In the genomic region with DNA sequence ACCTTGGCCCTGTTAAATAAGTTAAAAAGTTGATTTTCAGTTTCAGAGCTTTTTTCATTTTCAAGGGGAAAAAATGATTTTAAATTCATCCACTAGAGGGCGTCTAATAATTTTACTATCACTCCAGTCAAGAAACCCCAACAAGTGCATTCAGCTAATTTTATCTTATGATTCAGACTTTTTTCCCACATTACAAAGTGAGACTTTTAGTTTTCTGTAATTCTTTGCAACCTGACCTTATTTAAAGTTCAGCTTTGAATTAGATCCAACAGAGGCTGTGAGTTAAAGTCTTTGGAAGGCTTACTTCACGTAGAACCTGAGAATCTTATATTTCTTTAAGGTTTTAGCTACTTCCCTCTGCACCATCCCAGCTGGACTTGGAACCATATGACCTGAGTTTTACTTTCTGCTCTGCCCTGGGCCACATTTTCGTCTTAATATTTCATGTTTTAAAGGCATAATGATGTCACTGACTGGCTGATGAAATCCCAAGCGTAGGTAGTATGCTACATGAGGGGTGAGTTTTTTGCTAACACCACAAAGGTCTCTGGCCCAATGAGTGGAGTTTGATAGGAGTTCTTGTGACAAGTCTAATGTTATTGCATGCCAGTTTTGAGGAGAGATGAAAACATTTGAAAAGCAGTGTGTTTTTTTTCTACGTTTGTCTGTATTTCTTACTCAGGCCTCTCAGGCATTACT, we compare ENCODE assay signal across 7 cellular contexts. TPM values are rescaled to one million over a fixed set of nuclear protein-coding genes. Genes with fewer than 3 reads are reported as not detected.
A peak's percentile ranks its signal among the peaks of the same experiment; 100 is the strongest.
DNase-seq lines count a peak whose midpoint lies in the region; ATAC-seq and TF ChIP-seq lines count a peak whose summit lies in the region.

No MANE protein-coding gene starts in this region.

- H3K27me3 Mint-ChIP-seq in brain, result no peaks in the 10 kb centered on the region

- no peak overlapping the region for H4K8ac ChIP-seq in mesenchymal stem cell (ENCODE audit: low read length)

- no peaks in the 10 kb centered on the region for H3K79me1 ChIP-seq in mesenchymal stem cell (replicated peaks; ENCODE audit: low read length, poor library complexity, severe bottlenecking)

- peak; percentile 45 for ATAC-seq in GM19043 (IDR thresholded peaks at IDR 0.05; ENCODE audit: low read depth, unreplicated experiment)

- H3K23ac ChIP-seq in mesenchymal stem cell (ENCODE audit: low read length in 2 of 2), result no peak overlapping the region

- no peak overlapping the region for H2BK12ac ChIP-seq in mesenchymal stem cell (ENCODE audit: low read length in 2 of 2)

- H3K18ac ChIP-seq in mesenchymal stem cell (ENCODE audit: low read depth in 1 of 2, low read length in 2 of 2), result no peak overlapping the region

- H4K91ac ChIP-seq in mesenchymal stem cell (ENCODE audit: low read length), result no peak overlapping the region

- no peaks in the 10 kb centered on the region for H3K4me1 ChIP-seq in mesenchymal stem cell (ENCODE audit: control insufficient read depth, insufficient read depth, low read depth, low read length)

- no peak overlapping the region for H3K4me3 Mint-ChIP-seq in brain

- peaks cover 20% of the 10 kb centered on the region for H3K4me1 Mint-ChIP-seq in brain

- TF ChIP-seq CTCF in brain (conservative IDR thresholded peaks at IDR 0.05), result peak; percentile 66 to 73
- no peak for TF ChIP-seq CTCF in WERI-Rb-1 (IDR thresholded peaks at IDR 0.05; ENCODE audit: low read depth, low read length)

- no peak overlapping the region for H2BK120ac ChIP-seq in mesenchymal stem cell (ENCODE audit: low read depth, low read length)

- H3K4ac ChIP-seq in mesenchymal stem cell (ENCODE audit: low read depth in 1 of 2, low read length in 2 of 2), result no peak overlapping the region

- 64% methylated on average over 4 of the region's 5 CpGs for WGBS in mesenchymal stem cell

- no peaks in the 10 kb centered on the region for H3K9me3 ChIP-seq in mesenchymal stem cell (ENCODE audit: control insufficient read depth, low read length)
- no peaks in the 10 kb centered on the region for H3K9me3 ChIP-seq in WERI-Rb-1 (ENCODE audit: severe bottlenecking)

- intact Hi-C loops in head of caudate nucleus (cut with DNase I), result no loop called here

- no peak overlapping the region for H3K9ac ChIP-seq in mesenchymal stem cell (ENCODE audit: low read length)

- no peak overlapping the region for H3K14ac ChIP-seq in mesenchymal stem cell (ENCODE audit: low read length in 2 of 2)

- no peaks in the 10 kb centered on the region for H3K9me3 Mint-ChIP-seq in brain

- H2AK5ac ChIP-seq in mesenchymal stem cell (ENCODE audit: low read length, severe bottlenecking), result no peak overlapping the region

- no peak overlapping the region for H2BK15ac ChIP-seq in mesenchymal stem cell (ENCODE audit: low read depth, poor library complexity, severe bottlenecking)

- H3K27me3 ChIP-seq in mesenchymal stem cell (ENCODE audit: control insufficient read depth in 1 of 2, insufficient read depth in 1 of 2, low read length in 2 of 2), result no peaks in the 10 kb centered on the region
- no peaks in the 10 kb centered on the region for H3K27me3 ChIP-seq in WERI-Rb-1 (ENCODE audit: insufficient read depth, low read depth, severe bottlenecking)

- H2AFZ ChIP-seq in mesenchymal stem cell (ENCODE audit: low read depth, low read length), result no peak overlapping the region

- no peaks in the 10 kb centered on the region for H3K36me3 ChIP-seq in mesenchymal stem cell (ENCODE audit: control insufficient read depth in 1 of 2, insufficient read depth in 2 of 2, low read depth in 1 of 2, low read length in 2 of 2)
- H3K36me3 ChIP-seq in WERI-Rb-1, result no peaks in the 10 kb centered on the region

- no peak overlapping the region for H3K27ac ChIP-seq in mesenchymal stem cell (ENCODE audit: low read length, poor library complexity, severe bottlenecking)
- no peak overlapping the region for H3K27ac ChIP-seq in WERI-Rb-1

- peak overlapping the region in 2 of 5 experiments; percentile 2 to 75 for H3K27ac Mint-ChIP-seq in brain

- H2BK5ac ChIP-seq in mesenchymal stem cell (ENCODE audit: low read depth, low read length, poor library complexity, severe bottlenecking), result no peak overlapping the region

- H3K36me3 Mint-ChIP-seq in brain, result peaks cover 4% of the 10 kb centered on the region

- H3K4me3 ChIP-seq in mesenchymal stem cell (ENCODE audit: insufficient read depth in 1 of 2, low read depth in 1 of 2, low read length in 2 of 2) (no peak overlapping the region), WERI-Rb-1 (ENCODE audit: low read depth, low read length) (no peak overlapping the region)

- DNase-seq in DMS114 treated with DMSO at 0.1 percent for 48 hours (lab: John Stamatoyannopoulos, UW; ENCODE audit: unreplicated experiment) (peak; percentile 34), MV-4-11 (lab: John Stamatoyannopoulos, UW) (peak; percentile 40), mesenchymal stem cell (peak; percentile 51), head of caudate nucleus (no peak), WERI-Rb-1 (no peak)

- H3K4me2 ChIP-seq in mesenchymal stem cell (ENCODE audit: low read length, poor library complexity, severe bottlenecking), result no peak overlapping the region

RNA-seq across cellular contexts. Expression of gene GNRHR, which starts 7.2 kb away (rescaled TPM):
- not detected for polyA plus RNA-seq in brain (ENCODE audit: insufficient read depth, low read depth, low replicate concordance)
- not detected for polyA plus RNA-seq in mesenchymal stem cell (2013, experiment 1 of 2)
- not detected for polyA plus RNA-seq in mesenchymal stem cell (2013, experiment 2 of 2)

RNA-seq across cellular contexts. Expression of gene UBA6, which starts 46.0 kb away (rescaled TPM):
- polyA plus RNA-seq in brain (ENCODE audit: insufficient read depth, low read depth, low replicate concordance), result 5.6 TPM
- 29.8 TPM for polyA plus RNA-seq in mesenchymal stem cell (2013, experiment 1 of 2)
- polyA plus RNA-seq in mesenchymal stem cell (2013, experiment 2 of 2), result 28.6 TPM

Comparison
In these comparisons a context has a peak if more than half of its experiments do, and no peak if none do; other contexts are left out.
1. DNase-seq: peak in DMS114 treated with DMSO at 0.1 percent for 48 hours (single experiment), MV-4-11 (single experiment) and mesenchymal stem cell (single experiment); none in head of caudate nucleus (0 of 42) and WERI-Rb-1 (single experiment).